ENCODE assay signal across 8 cellular contexts in genomic region chr3:132661120-132661519, GRCh38. TPM values are rescaled to one million over a fixed set of nuclear protein-coding genes. Genes with fewer than 3 reads are reported as not detected.
DNase-seq lines count a peak whose midpoint lies in the region; ATAC-seq and TF ChIP-seq lines count a peak whose summit lies in the region.

No MANE protein-coding gene starts in this region.

- no peak for TF ChIP-seq POLR2A in breast epithelium (IDR thresholded peaks at IDR 0.05)

- no peak overlapping the region for H3K27ac ChIP-seq in HUES6 (ENCODE audit: low read depth, low read length)
- peak overlapping the region; percentile 93 to 96 for H3K27ac ChIP-seq in breast epithelium

- peak overlapping the region; percentile 78 for H3K4me3 ChIP-seq in AG10803 (ENCODE audit: low read length)
- H3K4me3 ChIP-seq in HUES6 (ENCODE audit: low read depth, low read length) = peak overlapping the region; percentile 92
- peak overlapping the region; percentile 57 to 97 (median 85) for H3K4me3 ChIP-seq in breast epithelium
- H3K4me3 ChIP-seq in mucosa of stomach (ENCODE audit: low read length) = peak overlapping the region; percentile 84

- intact Hi-C loops in breast epithelium (cut with DNase I; ENCODE audit: low total_unique reads) = no loop called here

- TF ChIP-seq CTCF in AG10803 (conservative IDR thresholded peaks at IDR 0.05; ENCODE audit: low read length) = no peak
- TF ChIP-seq CTCF in breast epithelium (IDR thresholded peaks at IDR 0.05) = no peak

- H3K9me3 ChIP-seq in HUES6 (ENCODE audit: control insufficient read depth, insufficient read depth, low read depth, low read length) (no peaks in the 10 kb centered on the region), breast epithelium (no peaks in the 10 kb centered on the region), mucosa of stomach (ENCODE audit: control insufficient read depth, low read length) (no peaks in the 10 kb centered on the region)

- H3K9ac ChIP-seq in HUES6 (ENCODE audit: low read length) (peak overlapping the region; percentile 97), mucosa of stomach (ENCODE audit: low read length) (peak overlapping the region; percentile 93)

- ATAC-seq in GM21515 (IDR thresholded peaks at IDR 0.05; ENCODE audit: unreplicated experiment) = no peak
- ATAC-seq in HG02938 (IDR thresholded peaks at IDR 0.05; ENCODE audit: unreplicated experiment) = no peak

- H3K36me3 ChIP-seq in HUES6 (ENCODE audit: control insufficient read depth, insufficient read depth, low read length) (no peaks in the 10 kb centered on the region), breast epithelium (no peaks in the 10 kb centered on the region), mucosa of stomach (ENCODE audit: control insufficient read depth, insufficient read depth, low read length) (no peaks in the 10 kb centered on the region)

- DNase-seq in AG10803 (ENCODE audit: low read depth) (no peak), breast epithelium (ENCODE audit: low spot score in 2 of 2) (no peak), NCI-H2029 treated with DMSO at 0.1 percent for 48 hours (lab: John Stamatoyannopoulos, UW) (no peak), mucosa of gallbladder (ENCODE audit: low spot score) (no peak)

- H3K27me3 ChIP-seq in HUES6 (ENCODE audit: control insufficient read depth, insufficient read depth, low read length) (no peaks in the 10 kb centered on the region), breast epithelium (no peaks in the 10 kb centered on the region), mucosa of stomach (ENCODE audit: control insufficient read depth, insufficient read depth, low read length) (no peaks in the 10 kb centered on the region)

- H3K4me1 ChIP-seq in HUES6 (ENCODE audit: control insufficient read depth, insufficient read depth, low read length) (no peaks in the 10 kb centered on the region), breast epithelium (no peaks in the 10 kb centered on the region), mucosa of stomach (ENCODE audit: control insufficient read depth, insufficient read depth, low read length) (peaks cover 4% of the 10 kb centered on the region)

RNA-seq across cellular contexts. Expression of gene UBA5, which starts 1.0 kb away (rescaled TPM):
- 10 to 100 TPM; 34.4 to 40.2 (median 37.7) TPM for total RNA-seq in breast epithelium
- 33.6 TPM for total RNA-seq in mucosa of gallbladder

RNA-seq across cellular contexts. Expression of gene ACAD11, which starts 1.5 kb away (rescaled TPM):
- total RNA-seq in breast epithelium (10 to 100 TPM; 30.4 to 52.0 (median 40.3) TPM), mucosa of gallbladder (29.9 TPM)
